ENCODE assay signal across 9 cellular contexts in the genomic region with DNA sequence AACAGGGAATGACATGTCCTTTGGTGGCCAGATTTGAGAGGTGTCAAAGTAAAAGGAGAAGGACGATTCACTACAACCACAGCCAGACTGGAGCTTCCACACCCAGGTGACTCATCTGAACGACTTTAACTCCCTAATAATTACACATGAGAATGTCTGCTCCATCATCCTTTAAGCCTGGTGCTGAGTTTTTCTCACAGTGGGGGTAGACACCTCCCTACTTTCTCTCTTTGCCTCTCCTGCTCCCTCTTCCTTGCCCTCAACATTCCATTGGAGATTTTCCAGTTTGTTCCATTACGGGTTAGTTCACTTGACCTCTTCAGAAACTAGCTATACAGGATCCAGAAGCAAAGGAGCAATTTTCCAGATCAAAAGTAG.
DNase-seq lines count a peak whose midpoint lies in the region; ATAC-seq, FAIRE-seq and TF ChIP-seq lines count a peak whose summit lies in the region.
"Had no signal": no experiment of that assay in that cellular context is flagged by ENCODE, and none has a peak within 500 bp of the region (broad histone marks: within the 10 kb centered on the region; RNA-seq: fewer than 3 reads in every experiment).

No MANE protein-coding gene starts in this region.

- H3K4me3 ChIP-seq in breast epithelium (no peak overlapping the region), muscle layer of colon (ENCODE audit: low read depth in 1 of 2, low read length in 2 of 2) (no peak overlapping the region)

- peaks cover 0 to 4% of the 10 kb centered on the region in 2 donors for H3K4me1 ChIP-seq in breast epithelium
- peaks cover 24% of the 10 kb centered on the region for H3K4me1 ChIP-seq in muscle layer of colon (ENCODE audit: insufficient read depth, low read length)

- H3K27me3 ChIP-seq in breast epithelium (no peaks in the 10 kb centered on the region), muscle layer of colon (ENCODE audit: control insufficient read depth in 1 of 2, insufficient read depth in 2 of 2, low read length in 2 of 2) (no peaks in the 10 kb centered on the region)

- intact Hi-C loops in breast epithelium (cut with DNase I; ENCODE audit: low total_unique reads), result no loop called here

- TF ChIP-seq CTCF in breast epithelium (IDR thresholded peaks at IDR 0.05), result no peak

- no peak for TF ChIP-seq POLR2A in breast epithelium (IDR thresholded peaks at IDR 0.05)

- peak overlapping the region; percentile 30 to 40 for H3K27ac ChIP-seq in breast epithelium
- peak overlapping the region; percentile 22 for H3K27ac ChIP-seq in muscle layer of colon (ENCODE audit: low read depth, low read length)

- no peaks in the 10 kb centered on the region for H3K36me3 ChIP-seq in breast epithelium
- peaks cover 27% of the 10 kb centered on the region for H3K36me3 ChIP-seq in muscle layer of colon (ENCODE audit: insufficient read depth, low read length)

- peak; percentile 85 for DNase-seq in AG08395 (ENCODE audit: low spot score)
- peak; percentile 55 for DNase-seq in HTR-8/SVneo (ENCODE audit: insufficient read length, low spot score)
- DNase-seq in breast epithelium (ENCODE audit: low spot score in 2 of 2), result no peak
- DNase-seq in NCI-H1092 treated with DMSO at 0.1 percent for 48 hours (lab: John Stamatoyannopoulos, UW), result no peak
- DNase-seq: Kasumi-1 had no signal

- no peak overlapping the region for H3K9ac ChIP-seq in muscle layer of colon (ENCODE audit: low read length)

- H3K9me3 ChIP-seq in breast epithelium (no peaks in the 10 kb centered on the region), muscle layer of colon (ENCODE audit: low read length) (no peaks in the 10 kb centered on the region)

- ATAC-seq in GM18498 (IDR thresholded peaks at IDR 0.05; ENCODE audit: unreplicated experiment), result no peak
- ATAC-seq in GM18907 (IDR thresholded peaks at IDR 0.05; ENCODE audit: unreplicated experiment), result no peak
- no peak for ATAC-seq in HG02852 (IDR thresholded peaks at IDR 0.05; ENCODE audit: unreplicated experiment)

- FAIRE-seq in HTR-8/SVneo (lab: Jason Lieb, UNC), result no peak

Comparison
In these comparisons a context has a peak if more than half of its experiments do, and no peak if none do; other contexts are left out.
1. DNase-seq: peak in AG08395 (single experiment) and HTR-8/SVneo (single experiment); none in breast epithelium (0 of 2) and NCI-H1092 treated with DMSO at 0.1 percent for 48 hours (single experiment).